Comparison of ENCODE assay signal across 15 cellular contexts in the genomic region with DNA sequence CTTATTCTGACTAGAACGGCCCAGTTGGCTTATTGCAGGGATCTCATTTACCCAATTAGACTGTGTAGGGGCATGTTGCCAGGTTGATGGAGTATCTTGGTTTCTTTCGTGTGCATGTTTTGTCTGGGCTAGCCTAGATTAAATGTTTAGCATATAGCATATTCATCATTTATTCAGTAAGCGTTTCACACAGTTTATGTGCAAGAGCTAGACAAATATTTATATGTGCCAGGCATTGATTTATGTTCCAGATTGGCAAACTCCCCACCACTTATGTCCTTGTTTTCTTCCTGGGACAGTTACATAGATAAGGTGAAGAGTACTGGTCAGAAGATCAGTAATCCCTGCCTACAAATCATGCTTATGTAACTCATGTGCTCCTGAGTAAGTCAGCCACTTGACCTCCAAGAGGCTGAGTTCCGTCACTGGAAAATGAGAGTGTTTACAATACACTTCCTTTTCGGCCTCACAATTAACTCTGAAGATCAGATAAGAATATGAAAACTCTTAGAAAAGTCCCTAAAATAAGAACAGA. TPM values are rescaled to one million over a fixed set of nuclear protein-coding genes. Genes with fewer than 3 reads are reported as not detected.
DNase-seq lines count a peak whose midpoint lies in the region; ATAC-seq and TF ChIP-seq lines count a peak whose summit lies in the region.
"Had no signal": no experiment of that assay in that cellular context is flagged by ENCODE, and none has a peak within 500 bp of the region (broad histone marks: within the 10 kb centered on the region; RNA-seq: fewer than 3 reads in every experiment).

No MANE protein-coding gene starts in this region.

- 69% methylated on average over 5 of the region's 5 CpGs for WGBS in hepatocyte (ENCODE audit: low lambda C conversion rate, missing lambda C conversion rate)
- 41 to 63% methylated on average over 5 of the region's 5 CpGs for WGBS in testis, 2 donors

- H3K27me3 ChIP-seq in hepatocyte (no peaks in the 10 kb centered on the region), testis (no peaks in the 10 kb centered on the region)
- H3K27me3 ChIP-seq: neutrophil had no signal

- H3K4me3 ChIP-seq in HFF-Myc (replicated peaks; ENCODE audit: low read depth, low read length) (no peak overlapping the region), hepatocyte (no peak overlapping the region), testis (no peak overlapping the region)

- H3K27ac ChIP-seq in hepatocyte (peak overlapping the region; percentile 1), testis (peak overlapping the region; percentile 23 to 67)
- H3K27ac ChIP-seq: epithelial cell of prostate, neutrophil, WERI-Rb-1 had no signal

- H2AFZ ChIP-seq in hepatocyte, result no peak overlapping the region

- no peak overlapping the region for H3K4me2 ChIP-seq in hepatocyte

- no peak for ATAC-seq in HG02623 (IDR thresholded peaks at IDR 0.05; ENCODE audit: unreplicated experiment)
- ATAC-seq: stimulated activated naive CD8-positive, alpha-beta T cell treated with anti-CD3 and anti-CD28 coated beads, Interleukin-15, Interleukin-2, amounts not matched to agents 100 U/mL and 50 U/mL, for 24 hours had no signal

- H3K9me3 ChIP-seq in hepatocyte (ENCODE audit: low read depth) (no peaks in the 10 kb centered on the region), testis (no peaks in the 10 kb centered on the region)
- H3K9me3 ChIP-seq: neutrophil had no signal

- no peaks in the 10 kb centered on the region for H3K79me2 ChIP-seq in hepatocyte

- TF ChIP-seq CTCF in HFF-Myc (IDR thresholded peaks at IDR 0.05; ENCODE audit: low read depth, low read length, missing control alignments) (no peak), hepatocyte (IDR thresholded peaks at IDR 0.05; ENCODE audit: poor library complexity) (no peak), testis (IDR thresholded peaks at IDR 0.05) (no peak)

- H3K36me3 ChIP-seq in hepatocyte (replicated peaks; ENCODE audit: insufficient read depth, low read depth), result no peaks in the 10 kb centered on the region
- no peaks in the 10 kb centered on the region for H3K36me3 ChIP-seq in testis (ENCODE audit: low read depth, missing control alignments)
- H3K36me3 ChIP-seq: neutrophil had no signal

- H3K4me1 ChIP-seq in hepatocyte (ENCODE audit: insufficient read depth) (no peaks in the 10 kb centered on the region), testis (peaks cover 4% of the 10 kb centered on the region)

- no peaks in the 10 kb centered on the region for H3K9me2 ChIP-seq in hepatocyte (replicated peaks; ENCODE audit: insufficient read depth)

- intact Hi-C loops in testis (cut with DNase I; ENCODE audit: low total_unique reads), result no loop called here

- DNase-seq in HFF-Myc (ENCODE audit: extremely low read depth, low read depth) (peak; percentile 6), amniotic epithelial cell (ENCODE audit: low read depth) (peak; percentile 100), hepatocyte (ENCODE audit: low spot score) (peak; percentile 51), testis (no peak)
- DNase-seq in activated CD4-positive, alpha-beta T cell treated with anti-CD3 and anti-CD28 coated beads for 48 hours, result no peak
- DNase-seq in stimulated activated naive CD4-positive, alpha-beta T cell treated with Interleukin-2 at 50 U/mL for 16 hours (lab: John Stamatoyannopoulos, UW), result no peak
- DNase-seq: DMS79 treated with DMSO at 0.1 percent for 48 hours; islet precursor cell; NCI-H446; stimulated activated CD4-positive, alpha-beta T cell treated with anti-CD3 and anti-CD28 coated beads, Interleukin-4, amount 100 ng/mL, for 1 hour; stimulated activated naive CD8-positive, alpha-beta T cell treated with anti-CD3 and anti-CD28 coated beads, Interleukin-15, Interleukin-2, amounts not matched to agents 100 U/mL and 50 U/mL, for 24 hours; WERI-Rb-1 had no signal

- TF ChIP-seq POLR2A in testis (IDR thresholded peaks at IDR 0.05), result no peak

- H4K20me1 ChIP-seq in hepatocyte (ENCODE audit: insufficient read depth, poor library complexity, severe bottlenecking), result no peaks in the 10 kb centered on the region

RNA-seq across cellular contexts. Expression of a gene that starts 57.2 kb away (rescaled TPM):
- total RNA-seq in hepatocyte, result 31.2 and 40.1 TPM in 2 replicates
- 22.2 and 25.6 TPM in 2 replicates for polyA plus RNA-seq in hepatocyte
- total RNA-seq in testis, result 100 to 1,000 TPM; 220 to 247 TPM
- 84.7 TPM for polyA plus RNA-seq in testis (ENCODE audit: insufficient read depth, low read depth, low replicate concordance)

Comparison
In these comparisons a context has a peak if more than half of its experiments do, and no peak if none do; other contexts are left out.
1. DNase-seq: peak in HFF-Myc (single experiment), amniotic epithelial cell (single experiment) and hepatocyte (single experiment); none in testis (single experiment), activated CD4-positive, alpha-beta T cell treated with anti-CD3 and anti-CD28 coated beads for 48 hours (single experiment) and stimulated activated naive CD4-positive, alpha-beta T cell treated with Interleukin-2 at 50 U/mL for 16 hours (single experiment).